Comparison of ENCODE assay signal across 1 cellular context in genomic region chr17:77145209-77145608, GRCh38.
TF ChIP-seq lines count a peak whose summit lies in the region.

No MANE protein-coding gene starts in this region.

TF ChIP-seq in GM12878, 131 proteins besides CTCF, POLR2A, EP300 and RAD21 (continued from another document):
- TF ChIP-seq ZNF687 (IDR thresholded peaks at IDR 0.05) (no peak), SIN3A (IDR thresholded peaks at IDR 0.05; ENCODE audit: low read depth, low read length) (no peak)
